ENCODE assay signal across 24 cellular contexts in the genomic region with DNA sequence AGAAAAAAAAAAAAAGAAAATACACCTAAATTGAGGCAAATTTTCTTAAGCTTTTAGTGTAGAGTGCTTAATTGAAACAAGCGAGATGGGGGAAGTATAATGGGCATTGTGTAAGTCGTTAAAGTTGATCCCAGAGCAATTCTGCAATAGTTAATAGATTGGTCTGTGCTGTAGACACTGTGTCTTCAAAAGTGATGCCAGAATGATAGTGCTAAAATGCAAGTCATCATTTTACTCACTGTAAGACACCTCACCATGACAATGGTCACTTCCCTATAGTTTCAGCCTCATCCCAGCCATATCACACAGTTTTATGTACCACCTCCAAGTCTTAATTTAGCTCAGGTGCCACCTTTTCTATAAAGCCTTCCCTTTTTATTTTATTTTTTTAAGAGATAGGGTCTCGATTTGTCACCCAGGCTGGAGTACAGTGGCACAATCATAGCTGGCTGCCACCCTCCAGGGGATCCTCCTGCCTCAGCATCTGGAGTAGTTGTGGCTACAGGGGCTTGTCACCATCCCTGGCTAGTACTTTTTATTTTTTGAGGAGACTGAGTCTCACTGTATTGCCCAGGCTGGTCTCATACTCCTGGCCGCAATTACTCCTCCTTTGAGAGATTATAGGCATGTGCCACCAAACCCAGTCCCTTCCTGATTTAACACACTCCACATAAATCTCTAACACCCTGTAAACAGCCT. TPM values are rescaled to one million over a fixed set of nuclear protein-coding genes. Genes with fewer than 3 reads are reported as not detected.
A peak's percentile ranks its signal among the peaks of the same experiment; 100 is the strongest.
DNase-seq lines count a peak whose midpoint lies in the region; ATAC-seq, FAIRE-seq and TF ChIP-seq lines count a peak whose summit lies in the region.
"Had no signal": no experiment of that assay in that cellular context is flagged by ENCODE, and none has a peak within 500 bp of the region (broad histone marks: within the 10 kb centered on the region; RNA-seq: fewer than 3 reads in every experiment).

No MANE protein-coding gene starts in this region.

- FAIRE-seq in small intestine (lab: Jason Lieb, UNC) (no peak), GM19239 (lab: Jason Lieb, UNC) (no peak)
- FAIRE-seq: endothelial cell of umbilical vein, G401.6 had no signal

- peaks cover 20% of the 10 kb centered on the region; the same call in 2 of the 3 replicates for H3K4me1 Mint-ChIP-seq in GM23338

- no peak overlapping the region for H2AFZ ChIP-seq in GM23338
- H2AFZ ChIP-seq: neural progenitor cell had no signal

- H3K4me2 ChIP-seq in GM23338 = no peak overlapping the region
- H3K4me2 ChIP-seq: neural progenitor cell had no signal

- H4K20me1 ChIP-seq in GM23338 (replicated peaks; ENCODE audit: insufficient read depth) = no peaks in the 10 kb centered on the region

- peaks cover 13% of the 10 kb centered on the region for H3K79me2 ChIP-seq in GM23338 (replicated peaks; ENCODE audit: insufficient read depth)

- no peak overlapping the region for H3K4me3 Mint-ChIP-seq in GM23338
- H3K4me3 Mint-ChIP-seq: activated CD8-positive, alpha-beta T cell treated with anti-CD3 and anti-CD28 coated beads, Interleukin-2, amount 10 ng/mL, durations not matched to agents 7 days and 5 days; activated naive CD8-positive, alpha-beta T cell treated with anti-CD3 and anti-CD28 coated beads, Interleukin-2, amount 50 U/mL, for 24 hours; neural progenitor cell had no signal

- no peaks in the 10 kb centered on the region for H3K9me3 ChIP-seq in RWPE2 (ENCODE audit: severe bottlenecking)
- no peaks in the 10 kb centered on the region for H3K9me3 ChIP-seq in small intestine (ENCODE audit: control insufficient read depth, low read depth)
- H3K9me3 ChIP-seq: Peyer's patch had no signal

- H3K4me3 ChIP-seq in GM23338 (no peak overlapping the region), RWPE2 (ENCODE audit: severe bottlenecking) (no peak overlapping the region), small intestine (ENCODE audit: low read depth in 1 of 2, low read length in 2 of 2) (no peak overlapping the region)
- H3K4me3 ChIP-seq: dorsolateral prefrontal cortex, neural progenitor cell, Peyer's patch, SK-N-MC had no signal

- peak overlapping the region; percentile 84 for H3K27ac Mint-ChIP-seq in GM23338
- H3K27ac Mint-ChIP-seq: activated CD8-positive, alpha-beta T cell treated with anti-CD3 and anti-CD28 coated beads, Interleukin-2, amount 10 ng/mL, durations not matched to agents 7 days and 5 days; activated naive CD8-positive, alpha-beta T cell treated with anti-CD3 and anti-CD28 coated beads, Interleukin-2, amount 50 U/mL, for 24 hours; CD4-positive, CD25-positive, alpha-beta regulatory T cell; neural progenitor cell had no signal

- peaks cover 12% of the 10 kb centered on the region; the same call in 1 of the 2 replicates for H3F3A ChIP-seq in GM23338 (replicated peaks; ENCODE audit: low read depth)

- TF ChIP-seq POLR2A in erythroblast (IDR thresholded peaks at IDR 0.05; ENCODE audit: low read length) = no peak

- in situ Hi-C loops in KBM-7 (cut with MboI; ENCODE audit: low pct_unique_long_range_greater_than_20kb, low sequenced_read_pairs) = no loop called here

- peaks cover 42% of the 10 kb centered on the region for H3K36me3 Mint-ChIP-seq in GM23338 (ENCODE audit: low read depth)

- TF ChIP-seq CTCF in GM23338 (conservative IDR thresholded peaks at IDR 0.05; ENCODE audit: low read depth in 2 of 2) = no peak
- TF ChIP-seq CTCF in RWPE2 (IDR thresholded peaks at IDR 0.05; ENCODE audit: poor library complexity, severe bottlenecking) = no peak

- H3K27ac ChIP-seq in GM23338 (ENCODE audit: low read depth) (peak overlapping the region; percentile 56), RWPE2 (ENCODE audit: poor library complexity, severe bottlenecking) (no peak overlapping the region), small intestine (ENCODE audit: low read depth in 1 of 2, low read length in 1 of 2) (no peak overlapping the region)
- H3K27ac ChIP-seq: dorsolateral prefrontal cortex, neural progenitor cell, Peyer's patch had no signal

- no peak for DNase-seq in GM23338 (ENCODE audit: low spot score)
- DNase-seq in KBM-7 = peak; percentile 12
- DNase-seq in RWPE2 (ENCODE audit: low spot score) = no peak
- DNase-seq in erythroblast (lab: John Stamatoyannopoulos, UW) = peak; percentile 17 to 30
- no peak for DNase-seq in small intestine
- DNase-seq in GM19239 (ENCODE audit: insufficient read length, low spot score) = no peak
- DNase-seq: activated CD8-positive, alpha-beta T cell treated with anti-CD3 and anti-CD28 coated beads, Interleukin-2, amount 10 ng/mL, durations not matched to agents 7 days and 5 days; activated effector memory CD4-positive, alpha-beta T cell treated with anti-CD3 and anti-CD28 coated beads, Interleukin-2, amount 50 U/mL, for 16 hours; activated naive CD8-positive, alpha-beta T cell treated with anti-CD3 and anti-CD28 coated beads, Interleukin-2, amount 50 U/mL, for 24 hours; activated T-cell treated with anti-CD3 and anti-CD28 coated beads for 4 hours; CD4-positive, CD25-positive, alpha-beta regulatory T cell; dorsolateral prefrontal cortex; NCI-H1092 treated with DMSO at 0.1 percent for 48 hours; NCI-H2029; Peyer's patch; stimulated activated CD8-positive, alpha-beta memory T cell treated with anti-CD3 and anti-CD28 coated beads, Interleukin-4, amount 100 ng/mL, for 48 hours; T1000; trophoblast cell had no signal

- no peaks in the 10 kb centered on the region for H3K27me3 ChIP-seq in GM23338 (ENCODE audit: insufficient read depth)
- peaks cover 16% of the 10 kb centered on the region for H3K27me3 ChIP-seq in RWPE2 (ENCODE audit: insufficient read depth, poor library complexity, severe bottlenecking)
- H3K27me3 ChIP-seq in small intestine (ENCODE audit: control insufficient read depth in 2 of 2, insufficient read depth in 2 of 2, low read length in 2 of 2) = no peaks in the 10 kb centered on the region
- H3K27me3 ChIP-seq: dorsolateral prefrontal cortex, neural progenitor cell, Peyer's patch had no signal

- ATAC-seq in GM23338 (peak; percentile 48), RWPE2 (ENCODE audit: low read depth) (peak; percentile 21; the same call in 1 of the 3 replicates), GM18858 (IDR thresholded peaks at IDR 0.05; ENCODE audit: unreplicated experiment) (no peak)
- ATAC-seq: activated CD4-positive, CD25-positive, alpha-beta regulatory T cell treated with anti-CD3 and anti-CD28 coated beads, Interleukin-2, amount 50 U/mL, for 24 hours; activated CD8-positive, alpha-beta T cell treated with anti-CD3 and anti-CD28 coated beads, Interleukin-2, amount 10 ng/mL, durations not matched to agents 7 days and 5 days; activated naive CD8-positive, alpha-beta T cell treated with anti-CD3 and anti-CD28 coated beads, Interleukin-2, amount 50 U/mL, for 24 hours had no signal

- no peaks in the 10 kb centered on the region for H3K9me3 Mint-ChIP-seq in GM23338
- H3K9me3 Mint-ChIP-seq: activated naive CD8-positive, alpha-beta T cell treated with anti-CD3 and anti-CD28 coated beads, Interleukin-2, amount 50 U/mL, for 24 hours; neural progenitor cell had no signal

- 75 to 84% (median 78%) methylated on average over 4 of the region's 4 CpGs for WGBS in small intestine, 3 donors

- H3K4me1 ChIP-seq in GM23338 (ENCODE audit: insufficient read depth) = peaks cover 9% of the 10 kb centered on the region
- peaks cover 4% of the 10 kb centered on the region for H3K4me1 ChIP-seq in RWPE2 (ENCODE audit: insufficient read depth, poor library complexity, severe bottlenecking)
- no peaks in the 10 kb centered on the region for H3K4me1 ChIP-seq in small intestine (ENCODE audit: control insufficient read depth in 2 of 2, insufficient read depth in 1 of 2, low read depth in 1 of 2, low read length in 1 of 2)

- peaks cover 3% of the 10 kb centered on the region for H3K27me3 Mint-ChIP-seq in GM23338 (ENCODE audit: insufficient read depth, low read depth, poor library complexity)
- H3K27me3 Mint-ChIP-seq: activated naive CD8-positive, alpha-beta T cell treated with anti-CD3 and anti-CD28 coated beads, Interleukin-2, amount 50 U/mL, for 24 hours had no signal

- H3K9me2 ChIP-seq in GM23338 (ENCODE audit: insufficient read depth) = no peaks in the 10 kb centered on the region

- H3K36me3 ChIP-seq in GM23338 (ENCODE audit: insufficient read depth) = peaks cover 27% of the 10 kb centered on the region; the same call in 1 of the 2 replicates
- H3K36me3 ChIP-seq in RWPE2 (ENCODE audit: low read depth) = peaks cover 35% of the 10 kb centered on the region
- H3K36me3 ChIP-seq in small intestine (ENCODE audit: control insufficient read depth in 2 of 2, insufficient read depth in 2 of 2, low read length in 2 of 2) = peaks cover 0 to 9% of the 10 kb centered on the region in 2 donors

TF ChIP-seq in GM23338, 12 proteins besides CTCF, POLR2A, EP300 and RAD21 (continues in another document):
- TF ChIP-seq ZNF114 (CRISPR knock-in tag; IDR thresholded peaks at IDR 0.05) (no peak), NANOG (IDR thresholded peaks at IDR 0.05; ENCODE audit: borderline replicate concordance) (no peak), POLR2AphosphoS5 (IDR thresholded peaks at IDR 0.05; ENCODE audit: low read depth) (no peak), EZH2phosphoT487 (IDR thresholded peaks at IDR 0.05; ENCODE audit: unreplicated experiment) (no peak), CREB1 (CRISPR knock-in tag; IDR thresholded peaks at IDR 0.05; ENCODE audit: low read depth) (no peak), ZNF331 (CRISPR knock-in tag; IDR thresholded peaks at IDR 0.05; ENCODE audit: low read depth) (no peak)

RNA-seq across cellular contexts. Expression of gene COX7C, which starts 6.2 kb away (rescaled TPM):
- 842 and 1,082 TPM in 2 replicates for total RNA-seq in GM23338 (2014; rRNA removed; shearing (Covaris generic))
- polyA plus RNA-seq in GM23338 (2016; fragmentation: Nextera tagmentation; extraction: Ambion mirVana) (4,717 and 5,583 TPM in 2 replicates), small intestine (1,000 to 10,000 TPM; 1,726 to 2,322 (median 1,814) TPM)

Comparison
In these comparisons a context has a peak if more than half of its experiments do, and no peak if none do; other contexts are left out.
1. DNase-seq: peak in KBM-7 (single experiment) and erythroblast (2 of 2); none in GM23338 (single experiment), RWPE2 (single experiment), small intestine (single experiment) and GM19239 (single experiment).